ENCODE assay signal across 30 cellular contexts in the genomic region with DNA sequence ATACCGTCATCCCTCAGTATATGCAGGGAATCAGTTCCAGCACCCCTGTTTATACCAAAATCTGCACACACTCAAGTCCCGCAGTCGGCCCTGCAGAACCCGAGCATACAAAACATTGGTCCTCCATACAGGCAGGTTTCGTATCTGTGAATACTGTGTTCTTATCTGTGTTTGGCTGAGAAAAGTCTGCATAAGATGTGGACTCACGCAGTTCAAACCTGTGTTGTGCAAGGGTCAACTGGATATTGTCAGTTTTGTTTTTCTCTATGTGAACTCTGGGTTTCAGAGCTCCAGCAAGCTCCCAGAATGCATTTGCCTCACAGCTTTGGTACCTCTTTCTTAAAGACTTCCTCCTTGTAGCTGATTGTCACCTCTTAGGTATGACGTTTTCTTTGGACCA.
"Had no signal": no experiment of that assay in that cellular context is flagged by ENCODE, and none has a peak within 500 bp of the region (broad histone marks: within the 10 kb centered on the region; RNA-seq: fewer than 3 reads in every experiment).

No MANE protein-coding gene starts in this region.

- H3K36me3 Mint-ChIP-seq: activated naive CD4-positive, alpha-beta T cell treated with anti-CD3 and anti-CD28 coated beads, Interleukin-2, amount 50 U/mL, for 72 hours; brain had no signal

- DNase-seq: activated CD4-positive, alpha-beta T cell treated with anti-CD3 and anti-CD28 coated beads for 1 hour; activated CD4-positive, alpha-beta T cell treated with anti-CD3 and anti-CD28 coated beads, Interleukin-2, amount 10 ng/mL, durations not matched to agents 7 days and 5 days; activated CD4-positive, alpha-beta T cell treated with anti-CD3 and anti-CD28 coated beads, Interleukin-2, amount 50 U/mL, for 48 hours; activated CD4-positive, CD25-positive, alpha-beta regulatory T cell; activated CD8-positive, alpha-beta T cell treated with anti-CD3 and anti-CD28 coated beads, Interleukin-2, amount 10 ng/mL, durations not matched to agents 7 days and 5 days; activated gamma-delta T cell treated with Interleukin-2 at 50 U/mL for 16 hours; activated naive CD4-positive, alpha-beta T cell treated with anti-CD3 and anti-CD28 coated beads for 36 hours; activated T-cell treated with anti-CD3 and anti-CD28 coated beads, Interleukin-2, amount 50 U/mL, for 24 hours; adrenal gland; anterior cingulate cortex; caudate nucleus; MG63; NCI-H1048; NCI-H1105 treated with DMSO at 0.1 percent for 48 hours; NCI-H1436 treated with DMSO at 0.1 percent for 48 hours; NCI-H1694 treated with DMSO at 0.1 percent for 48 hours; NCI-H2029; NCI-H345; NCI-H524 treated with DMSO at 0.1 percent for 48 hours; SIG-M5; T-helper 1 cell; T-helper 2 cell; T-helper 9 cell; WERI-Rb-1 had no signal

- FAIRE-seq: bronchial epithelial cell had no signal

- H3K9me3 Mint-ChIP-seq: activated CD4-positive, alpha-beta T cell treated with anti-CD3 and anti-CD28 coated beads, Interleukin-2, amount 10 ng/mL, durations not matched to agents 7 days and 5 days; activated naive CD4-positive, alpha-beta T cell treated with anti-CD3 and anti-CD28 coated beads for 36 hours; activated naive CD4-positive, alpha-beta T cell treated with anti-CD3 and anti-CD28 coated beads, Interleukin-2, amount 50 U/mL, for 72 hours; activated T-cell treated with anti-CD3 and anti-CD28 coated beads, Interleukin-2, amount 50 U/mL, for 24 hours; activated T-helper 2 cell treated with anti-CD3 and anti-CD28 coated beads, Interferon-gamma antibody, Interleukin-2, Interleukin-4, amounts not matched to agents 10 μg/mL and 5 μg/mL and 100 μg/mL, durations not matched to agents 14 hours and 24 hours and 36 hours had no signal

- ATAC-seq: activated CD8-positive, alpha-beta T cell treated with anti-CD3 and anti-CD28 coated beads, Interleukin-2, amount 10 ng/mL, durations not matched to agents 7 days and 5 days; activated naive CD4-positive, alpha-beta T cell treated with anti-CD3 and anti-CD28 coated beads, Interleukin-2, amount 50 U/mL, for 72 hours; Panc1; SK-N-SH treated with all-trans-retinoic acid at 6 μM for 48 hours had no signal

- H3K36me3 ChIP-seq: adrenal gland, MG63, WERI-Rb-1 had no signal

- H3K27me3 ChIP-seq: adrenal gland, MG63 had no signal

- H3K9me3 ChIP-seq: adrenal gland, MG63 had no signal

- H3K4me3 Mint-ChIP-seq: activated CD4-positive, alpha-beta T cell treated with anti-CD3 and anti-CD28 coated beads, Interleukin-2, amount 10 ng/mL, durations not matched to agents 7 days and 5 days; activated CD8-positive, alpha-beta T cell treated with anti-CD3 and anti-CD28 coated beads, Interleukin-2, amount 10 ng/mL, durations not matched to agents 7 days and 5 days; activated naive CD4-positive, alpha-beta T cell treated with anti-CD3 and anti-CD28 coated beads for 36 hours; activated T-cell treated with anti-CD3 and anti-CD28 coated beads, Interleukin-2, amount 50 U/mL, for 24 hours; brain had no signal

- H3K4me3 ChIP-seq: adrenal gland, MG63 had no signal

- H3K27ac Mint-ChIP-seq: activated CD4-positive, alpha-beta T cell treated with anti-CD3 and anti-CD28 coated beads, Interleukin-2, amount 10 ng/mL, durations not matched to agents 7 days and 5 days; activated CD8-positive, alpha-beta T cell treated with anti-CD3 and anti-CD28 coated beads, Interleukin-2, amount 10 ng/mL, durations not matched to agents 7 days and 5 days; activated naive CD4-positive, alpha-beta T cell treated with anti-CD3 and anti-CD28 coated beads for 36 hours; activated naive CD4-positive, alpha-beta T cell treated with anti-CD3 and anti-CD28 coated beads, Interleukin-2, amount 50 U/mL, for 72 hours; activated T-cell treated with anti-CD3 and anti-CD28 coated beads, Interleukin-2, amount 50 U/mL, for 24 hours; activated T-helper 2 cell treated with anti-CD3 and anti-CD28 coated beads, Interferon-gamma antibody, Interleukin-2, Interleukin-4, amounts not matched to agents 10 μg/mL and 5 μg/mL and 100 μg/mL, durations not matched to agents 14 hours and 24 hours and 36 hours; brain had no signal

- H3K27ac ChIP-seq: adrenal gland, WERI-Rb-1 had no signal
